ENCODE assay signal across 28 cellular contexts in the genomic region with DNA sequence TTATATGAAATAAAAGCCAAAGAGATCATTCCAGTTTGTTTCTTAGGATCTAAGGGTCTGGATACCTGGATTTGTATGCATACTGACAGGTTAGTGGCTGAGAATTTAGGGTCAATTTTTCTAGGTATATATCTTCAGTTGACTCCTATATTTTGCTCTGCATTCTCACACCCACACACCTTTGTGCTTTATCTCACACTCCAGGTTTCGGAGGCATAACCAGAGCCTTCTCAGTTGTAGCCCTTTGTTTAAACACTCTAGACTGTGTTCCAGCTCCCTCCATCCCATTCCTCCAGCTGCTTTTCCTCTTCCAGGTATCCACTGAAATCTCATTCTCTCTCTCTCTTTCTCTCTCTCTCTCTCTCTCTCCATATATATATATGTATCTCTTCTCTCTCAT.
"Had no signal": no experiment of that assay in that cellular context is flagged by ENCODE, and none has a peak within 500 bp of the region (broad histone marks: within the 10 kb centered on the region; RNA-seq: fewer than 3 reads in every experiment).

No MANE protein-coding gene starts in this region.

- H3K27ac Mint-ChIP-seq: dendritic cell treated with granulocyte-macrophage colony-stimulating factor and Interleukin-4, amounts not matched to agents 40 ng/mL and 50 ng/mL, for 4 days; effector memory CD8-positive, alpha-beta T cell had no signal

- H3K4me3 Mint-ChIP-seq: dendritic cell treated with granulocyte-macrophage colony-stimulating factor and Interleukin-4, amounts not matched to agents 40 ng/mL and 50 ng/mL, for 4 days; effector memory CD8-positive, alpha-beta T cell; endodermal cell had no signal

- H3K79me2 ChIP-seq: hepatocyte had no signal

- H3K36me3 ChIP-seq: colonic mucosa, esophagus muscularis mucosa, esophagus squamous epithelium, gastrocnemius medialis, gastroesophageal sphincter, heart left ventricle, heart right ventricle had no signal

- H3K9me3 ChIP-seq: colonic mucosa, esophagus muscularis mucosa, esophagus squamous epithelium, gastrocnemius medialis, gastroesophageal sphincter, heart left ventricle, heart right ventricle had no signal

- H3K4me3 ChIP-seq: colonic mucosa, coronary artery, dorsolateral prefrontal cortex, esophagus muscularis mucosa, esophagus squamous epithelium, gastrocnemius medialis, gastroesophageal sphincter, heart left ventricle, heart right ventricle, hepatocyte had no signal

- ATAC-seq: effector memory CD8-positive, alpha-beta T cell; esophagus mucosa; foreskin keratinocyte; gastrocnemius medialis; gastroesophageal sphincter; heart left ventricle; heart right ventricle had no signal

- DNase-seq: colonic mucosa; cortex of kidney; dermis blood vessel endothelial cell; dorsolateral prefrontal cortex; effector CD4-positive, alpha-beta T cell; effector CD8-positive, alpha-beta T cell; effector memory CD4-positive, alpha-beta T cell; effector memory CD8-positive, alpha-beta T cell; endodermal cell; erythroblast; esophagus squamous epithelium; foreskin fibroblast; foreskin keratinocyte; foreskin melanocyte; gastrocnemius medialis; glutamatergic neuron; head of caudate nucleus; heart left ventricle; heart right ventricle had no signal

- H3K9me3 Mint-ChIP-seq: effector memory CD8-positive, alpha-beta T cell; endodermal cell had no signal

- H3K4me2 ChIP-seq: hepatocyte had no signal

- H3K4me1 ChIP-seq: colonic mucosa, esophagus muscularis mucosa, esophagus squamous epithelium, foreskin keratinocyte, gastrocnemius medialis, gastroesophageal sphincter, heart left ventricle, heart right ventricle had no signal

- H3K27me3 ChIP-seq: colonic mucosa, dorsolateral prefrontal cortex, esophagus muscularis mucosa, esophagus squamous epithelium, foreskin keratinocyte, gastrocnemius medialis, gastroesophageal sphincter, heart left ventricle, heart right ventricle, hepatocyte had no signal

- FAIRE-seq: colon, endothelial cell of umbilical vein had no signal

- H2AFZ ChIP-seq: hepatocyte had no signal

- H3K27ac ChIP-seq: colonic mucosa, coronary artery, dorsolateral prefrontal cortex, epithelial cell of prostate, esophagus muscularis mucosa, esophagus squamous epithelium, foreskin keratinocyte, gastrocnemius medialis, gastroesophageal sphincter, heart left ventricle, heart right ventricle, hepatocyte had no signal
